ENCODE assay signal across 1 cellular context in genomic region chr12:108605000-108605689, GRCh38.
A peak's percentile ranks its signal among the peaks of the same experiment; 100 is the strongest.
TF ChIP-seq lines count a peak whose summit lies in the region.

No MANE protein-coding gene starts in this region.

TF ChIP-seq in K562, 482 proteins besides CTCF, POLR2A, EP300 and RAD21 (continued from another document):
- TF ChIP-seq E2F8 (IDR thresholded peaks at IDR 0.05; ENCODE audit: low read depth, partially characterized antibody) = no peak
- peak; percentile 28; the same call in 1 of the 2 replicates for TF ChIP-seq MAX (CRISPR knock-in tag; IDR thresholded peaks at IDR 0.05)
- TF ChIP-seq HIVEP1 (CRISPR knock-in tag; IDR thresholded peaks at IDR 0.05) = no peak
- TF ChIP-seq DPF2 (IDR thresholded peaks at IDR 0.05) = no peak
- no peak for TF ChIP-seq ZFP1 (CRISPR knock-in tag; IDR thresholded peaks at IDR 0.05)
- TF ChIP-seq HBP1 (CRISPR knock-in tag; IDR thresholded peaks at IDR 0.05) = no peak
